24 cellular contexts compared by ENCODE assay signal in the genomic region with DNA sequence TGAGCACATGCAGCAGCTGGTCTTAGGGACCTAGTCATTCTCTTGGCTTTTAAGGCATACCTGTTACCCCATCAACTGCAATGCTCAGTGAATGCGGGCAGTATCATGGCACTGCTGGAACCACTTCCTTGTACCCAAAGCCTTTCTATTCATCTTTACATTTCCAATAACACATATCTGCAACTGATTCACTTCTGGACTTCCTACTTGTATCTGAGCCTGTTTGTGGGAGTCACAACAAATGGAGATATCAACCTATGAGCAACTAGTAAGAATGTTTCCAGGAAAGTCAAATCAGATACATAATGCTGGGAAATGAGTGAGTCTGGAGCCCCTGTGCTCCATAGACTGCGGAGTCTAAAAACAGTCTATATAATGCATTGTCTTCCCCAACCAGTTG.
"Had no signal": no experiment of that assay in that cellular context is flagged by ENCODE, and none has a peak within 500 bp of the region (broad histone marks: within the 10 kb centered on the region; RNA-seq: fewer than 3 reads in every experiment).

No MANE protein-coding gene starts in this region.

- ATAC-seq: natural killer cell; psoas muscle; right cardiac atrium; right lobe of liver; stimulated activated effector memory CD8-positive, alpha-beta T cell treated with anti-CD3 and anti-CD28 coated beads, Interleukin-12 subunit alpha, Interleukin-12 subunit beta, amount 100 ng/mL, for 72 hours; stimulated activated naive B cell treated with anti-CD40 and anti-IgM and Interleukin-4, amounts not matched to agents 10 μg/mL and 1 μg/mL and 100 μg/mL, for 72 hours; stimulated activated naive CD8-positive, alpha-beta T cell treated with anti-CD3 and anti-CD28 coated beads, Interleukin-15, amount 100 ng/mL, for 72 hours; stimulated activated naive CD8-positive, alpha-beta T cell treated with anti-CD3 and anti-CD28 coated beads, Interleukin-15, Interleukin-2, amounts not matched to agents 100 U/mL and 50 U/mL, for 24 hours; upper lobe of right lung had no signal

- H2AFZ ChIP-seq: neural progenitor cell, parathyroid adenoma had no signal

- H3K4me2 ChIP-seq: neural progenitor cell had no signal

- H3K27ac ChIP-seq: neural progenitor cell, ovary, parathyroid adenoma, psoas muscle, right lobe of liver, sigmoid colon, suprapubic skin, testis, tibial artery, transverse colon, upper lobe of right lung, uterus had no signal

- FAIRE-seq: small intestine had no signal

- H3K36me3 ChIP-seq: neural progenitor cell, ovary, uterus had no signal

- H3K27me3 ChIP-seq: neural progenitor cell, ovary, right lobe of liver, sigmoid colon, suprapubic skin, testis, tibial artery, transverse colon, upper lobe of right lung, uterus had no signal

- H3K9ac ChIP-seq: neural progenitor cell, parathyroid adenoma had no signal

- DNase-seq: natural killer cell; occipital lobe; ovary; psoas muscle; right cardiac atrium; right lobe of liver; sigmoid colon; small intestine; stimulated activated CD4-positive, alpha-beta T cell treated with anti-CD3 and anti-CD28 coated beads, Interleukin-15, amount 100 ng/mL, for 24 hours; stimulated activated CD4-positive, alpha-beta T cell treated with anti-CD3 and anti-CD28 coated beads, Interleukin-2, amount 100 ng/mL, for 24 hours; stimulated activated CD4-positive, alpha-beta T cell treated with anti-CD3 and anti-CD28 coated beads, Interleukin-2, amount 100 ng/mL, for 48 hours; stimulated activated CD4-positive, alpha-beta T cell treated with anti-CD3 and anti-CD28 coated beads, Interleukin-4, amount 100 ng/mL, for 24 hours; stimulated activated naive B cell treated with anti-CD40 and anti-IgM and Interleukin-4, amounts not matched to agents 10 μg/mL and 1 μg/mL and 100 μg/mL, for 72 hours; stimulated activated naive CD8-positive, alpha-beta T cell treated with anti-CD3 and anti-CD28 coated beads, Interleukin-15, amount 100 ng/mL, for 72 hours; stimulated activated naive CD8-positive, alpha-beta T cell treated with anti-CD3 and anti-CD28 coated beads, Interleukin-15, Interleukin-2, amounts not matched to agents 100 U/mL and 50 U/mL, for 24 hours; testis; tibial artery; transverse colon; upper lobe of right lung; uterus had no signal

- H3K4me1 ChIP-seq: parathyroid adenoma, psoas muscle, right lobe of liver, sigmoid colon, suprapubic skin, testis, tibial artery, transverse colon, upper lobe of right lung, uterus had no signal

- H3K9me3 ChIP-seq: ovary, psoas muscle, right lobe of liver, sigmoid colon, suprapubic skin, testis, tibial artery, transverse colon, upper lobe of right lung, uterus had no signal

- H3K4me3 ChIP-seq: neural progenitor cell, ovary, psoas muscle, right lobe of liver, sigmoid colon, suprapubic skin, testis, tibial artery, transverse colon, upper lobe of right lung, uterus had no signal

- H3K79me2 ChIP-seq: parathyroid adenoma had no signal
